In genomic region chr15:25811481-25811906, GRCh38 we compare ENCODE assay signal across 11 cellular contexts. TPM values are rescaled to one million over a fixed set of nuclear protein-coding genes. Genes with fewer than 3 reads are reported as not detected.
DNase-seq lines count a peak whose midpoint lies in the region; ATAC-seq and TF ChIP-seq lines count a peak whose summit lies in the region.
"Had no signal": no experiment of that assay in that cellular context is flagged by ENCODE, and none has a peak within 500 bp of the region (broad histone marks: within the 10 kb centered on the region; RNA-seq: fewer than 3 reads in every experiment).

No MANE protein-coding gene starts in this region.

- TF ChIP-seq CTCF in mammary epithelial cell (conservative IDR thresholded peaks at IDR 0.05 in 1 of 2, IDR thresholded peaks at IDR 0.05 in 1 of 2; ENCODE audit: extremely low read depth in 1 of 2, insufficient read depth in 1 of 2, low read depth in 1 of 2, low read length in 2 of 2), result no peak

- no peak overlapping the region for H3K27ac ChIP-seq in CD4-positive, alpha-beta memory T cell (ENCODE audit: low read depth, low read length)
- no peak overlapping the region for H3K27ac ChIP-seq in mammary epithelial cell (ENCODE audit: insufficient read depth, low read depth, low read length)

- BruUV-seq in mammary epithelial cell (replicated peaks; lab: Mats Ljungman, UMichigan), result no TSS peak

- DNase-seq in CD4-positive, alpha-beta memory T cell, result peak in 4 of 5 donors; percentile 8 to 44 (median 15)
- DNase-seq in activated naive CD8-positive, alpha-beta T cell treated with anti-CD3 and anti-CD28 coated beads, Interleukin-2, amount 50 U/mL, for 24 hours, result peak; percentile 22
- no peak for DNase-seq in posterior vena cava (ENCODE audit: low spot score)
- DNase-seq in retina, result no peak
- no peak for DNase-seq in mammary epithelial cell

- intact Hi-C loops in CD4-positive, alpha-beta memory T cell (cut with micrococcal nuclease), result loop anchor here (2.0 to 5.0 kb wide), 2 partner anchors 34 to 51 kb away; partner anchors contain the start of gene ATP10A
- intact Hi-C loops in posterior vena cava (cut with DNase I) (no loop called here), mammary epithelial cell (cut with micrococcal nuclease) (no loop called here)

- in situ Hi-C loops in mammary epithelial cell (cut with MboI; ENCODE audit: low sequenced_read_pairs in 2 of 2), result no loop called here

- peaks cover 3 to 4% of the 10 kb centered on the region in 2 donors for H3K36me3 Mint-ChIP-seq in CD4-positive, alpha-beta memory T cell
- H3K36me3 Mint-ChIP-seq in activated naive CD8-positive, alpha-beta T cell treated with anti-CD3 and anti-CD28 coated beads, Interleukin-2, amount 50 U/mL, for 24 hours (ENCODE audit: low read depth), result peaks cover 9% of the 10 kb centered on the region

- peaks cover 42 to 73% (median 60%) of the 10 kb centered on the region in 4 donors for H3K4me1 Mint-ChIP-seq in CD4-positive, alpha-beta memory T cell
- H3K4me1 Mint-ChIP-seq in activated naive CD8-positive, alpha-beta T cell treated with anti-CD3 and anti-CD28 coated beads, Interleukin-2, amount 50 U/mL, for 24 hours, result peaks cover 67% of the 10 kb centered on the region

- dilution Hi-C loops in mammary epithelial cell (cut with HindIII; ENCODE audit: low sequenced_read_pairs), result no loop called here

- no peaks in the 10 kb centered on the region for H4K20me1 ChIP-seq in mammary epithelial cell (ENCODE audit: insufficient read depth, low read length)

- H3K79me2 ChIP-seq in mammary epithelial cell (ENCODE audit: insufficient read depth, low read length), result no peaks in the 10 kb centered on the region

- peak overlapping the region in 1 of 2 donors; percentile 18 for H3K4me3 ChIP-seq in CD4-positive, alpha-beta memory T cell (ENCODE audit: low read length in 2 of 2)
- no peak overlapping the region for H3K4me3 ChIP-seq in mammary epithelial cell (replicated peaks in 1 of 3; ENCODE audit: insufficient read depth in 1 of 3, low read depth in 2 of 3, low read length in 3 of 3)
- H3K4me3 ChIP-seq: K562 had no signal

- no peak overlapping the region for H3K4me2 ChIP-seq in mammary epithelial cell (ENCODE audit: insufficient read depth, low read depth, low read length)

- H3K27me3 Mint-ChIP-seq in CD4-positive, alpha-beta memory T cell, result no peaks in the 10 kb centered on the region
- no peaks in the 10 kb centered on the region for H3K27me3 Mint-ChIP-seq in activated naive CD8-positive, alpha-beta T cell treated with anti-CD3 and anti-CD28 coated beads, Interleukin-2, amount 50 U/mL, for 24 hours

- no peaks in the 10 kb centered on the region for H3K36me3 ChIP-seq in CD4-positive, alpha-beta memory T cell (ENCODE audit: insufficient read depth, low read length)
- no peaks in the 10 kb centered on the region for H3K36me3 ChIP-seq in mammary epithelial cell (ENCODE audit: insufficient read depth, low read length)

- peak overlapping the region; percentile 60 to 93 (median 83) for H3K27ac Mint-ChIP-seq in CD4-positive, alpha-beta memory T cell
- peak overlapping the region; percentile 74 for H3K27ac Mint-ChIP-seq in activated naive CD8-positive, alpha-beta T cell treated with anti-CD3 and anti-CD28 coated beads, Interleukin-2, amount 50 U/mL, for 24 hours

- H2AFZ ChIP-seq in mammary epithelial cell (ENCODE audit: low read depth, low read length), result no peak overlapping the region

- 86% methylated on average over 9 of the region's 9 CpGs for WGBS in mammary epithelial cell (ENCODE audit: low coverage, missing lambda C conversion rate)

- no peaks in the 10 kb centered on the region for H3K9me3 Mint-ChIP-seq in CD4-positive, alpha-beta memory T cell
- H3K9me3 Mint-ChIP-seq in activated naive CD8-positive, alpha-beta T cell treated with anti-CD3 and anti-CD28 coated beads, Interleukin-2, amount 50 U/mL, for 24 hours, result no peaks in the 10 kb centered on the region

- POLR2A ChIA-PET in CD4-positive, alpha-beta memory T cell (lab: Charles Lee; ENCODE audit: partially characterized antibody), result interaction anchor here (2.4 to 5.1 kb wide), 2 partner anchors 35 to 50 kb away, joined by 6 to 62 read pairs; partner anchors contain the start of gene ATP10A

- peak; percentile 92 for ATAC-seq in GM19463 (IDR thresholded peaks at IDR 0.05; ENCODE audit: unreplicated experiment)
- ATAC-seq in HG03469 (IDR thresholded peaks at IDR 0.05; ENCODE audit: unreplicated experiment), result peak; percentile 87
- peak; percentile 64 for ATAC-seq in activated naive CD8-positive, alpha-beta T cell treated with anti-CD3 and anti-CD28 coated beads, Interleukin-2, amount 50 U/mL, for 24 hours
- ATAC-seq in HG03460 (IDR thresholded peaks at IDR 0.05; ENCODE audit: unreplicated experiment), result no peak
- ATAC-seq: K562, Panc1 had no signal

- no peaks in the 10 kb centered on the region for H3K27me3 ChIP-seq in CD4-positive, alpha-beta memory T cell (ENCODE audit: insufficient read depth, low read length)
- no peaks in the 10 kb centered on the region for H3K27me3 ChIP-seq in mammary epithelial cell (ENCODE audit: insufficient read depth, low read length)

- peaks cover 49% of the 10 kb centered on the region for H3K4me1 ChIP-seq in CD4-positive, alpha-beta memory T cell (ENCODE audit: insufficient read depth, low read length)
- H3K4me1 ChIP-seq in mammary epithelial cell (ENCODE audit: insufficient read depth, low read length), result no peaks in the 10 kb centered on the region

- peak overlapping the region; percentile 63 to 86 (median 71) for H3K4me3 Mint-ChIP-seq in CD4-positive, alpha-beta memory T cell
- peak overlapping the region; percentile 29 for H3K4me3 Mint-ChIP-seq in activated naive CD8-positive, alpha-beta T cell treated with anti-CD3 and anti-CD28 coated beads, Interleukin-2, amount 50 U/mL, for 24 hours

- CTCF ChIA-PET in CD4-positive, alpha-beta memory T cell (lab: Charles Lee; ENCODE audit: partially characterized antibody), result interaction anchor here (0.7 to 1.7 kb wide), 5 partner anchors 12 to 122 kb away, joined by 3 to 8 read pairs (median 4); no protein-coding TSS in a partner anchor
- CTCF ChIA-PET in mammary epithelial cell (lab: Charles Lee; ENCODE audit: low non-redundant PET), result no interaction called here

- no peaks in the 10 kb centered on the region for H3K9me3 ChIP-seq in CD4-positive, alpha-beta memory T cell (ENCODE audit: control insufficient read depth in 1 of 2, low read length in 2 of 2)
- H3K9me3 ChIP-seq in mammary epithelial cell (replicated peaks; ENCODE audit: insufficient read depth, low read length), result peaks cover 46% of the 10 kb centered on the region

- H3K9ac ChIP-seq in mammary epithelial cell (ENCODE audit: insufficient read depth, low read length), result no peak overlapping the region

RNA-seq across cellular contexts. Expression of gene ATP10A, which starts 51.6 kb away (rescaled TPM):
- 10 to 100 TPM; 48.2 to 51.1 TPM for total RNA-seq in CD4-positive, alpha-beta memory T cell
- polyA plus RNA-seq in CD4-positive, alpha-beta memory T cell, result 10 to 100 TPM in 1 of 2 donors, 1 to 10 TPM in 1; 2.7 to 11.2 TPM
- total RNA-seq in posterior vena cava (10 to 100 TPM; 18.7 to 21.5 TPM), mammary epithelial cell (1 to 10 TPM in 1 of 2 donors, not detected in 1; 6.5 TPM)
- not detected for polyA plus RNA-seq in mammary epithelial cell
- not detected for polyA minus RNA-seq in mammary epithelial cell
- total RNA-seq: dermis microvascular lymphatic vessel endothelial cell had no signal
- polyA plus RNA-seq: K562 had no signal

Comparison
In these comparisons a context has a peak if more than half of its experiments do, and no peak if none do; other contexts are left out.
1. DNase-seq: peak in CD4-positive, alpha-beta memory T cell (4 of 5) and activated naive CD8-positive, alpha-beta T cell treated with anti-CD3 and anti-CD28 coated beads, Interleukin-2, amount 50 U/mL, for 24 hours (single experiment); none in posterior vena cava (single experiment), retina (single experiment) and mammary epithelial cell (single experiment).